Comparison of ENCODE assay signal across 9 cellular contexts in the genomic region with DNA sequence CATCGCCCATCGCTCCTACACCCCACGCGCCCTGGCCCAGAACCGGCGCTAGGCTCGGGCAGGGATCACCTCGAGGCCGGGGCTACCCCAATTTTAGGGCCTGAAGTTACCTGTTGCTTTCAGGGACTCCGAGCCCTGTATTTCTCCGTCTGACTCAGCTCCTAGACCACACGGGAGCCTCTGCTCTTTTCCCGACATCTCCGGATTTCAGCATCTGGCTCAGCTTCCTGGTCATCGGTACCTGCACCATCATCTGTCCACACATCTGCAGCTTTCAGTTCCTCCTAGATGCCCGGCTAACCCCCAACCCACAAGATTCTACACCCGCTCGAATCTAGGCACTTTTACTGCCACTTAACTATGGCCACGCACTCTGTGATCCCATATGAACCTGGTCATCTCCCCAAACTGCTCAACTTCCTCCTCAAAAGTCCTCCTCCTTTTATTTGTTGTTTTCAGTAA. TPM values are rescaled to one million over a fixed set of nuclear protein-coding genes. Genes with fewer than 3 reads are reported as not detected.
DNase-seq lines count a peak whose midpoint lies in the region; ATAC-seq and TF ChIP-seq lines count a peak whose summit lies in the region.
"Had no signal": no experiment of that assay in that cellular context is flagged by ENCODE, and none has a peak within 500 bp of the region (broad histone marks: within the 10 kb centered on the region; RNA-seq: fewer than 3 reads in every experiment).

No MANE protein-coding gene starts in this region.

- H3K27me3 ChIP-seq in kidney epithelial cell (ENCODE audit: control insufficient read depth, insufficient read depth, low read length), result peaks cover 5% of the 10 kb centered on the region

- CTCF ChIA-PET in AG04449 (lab: Yijun Ruan, JAX), result interaction anchor here (0.7 to 4.5 kb wide), 34 partner anchors 9 to 429 kb away, joined by 3 to 38 read pairs (median 5); partner anchors contain the start of genes HMSD and SERPINB12

- POLR2A ChIA-PET in AG04449 (lab: Yijun Ruan, JAX), result interaction anchor here (0.9 kb wide), 1 partner anchor 13 kb away, joined by 3 read pairs; no protein-coding TSS in a partner anchor

- TF ChIP-seq CTCF in AG04449 (IDR thresholded peaks at IDR 0.05; ENCODE audit: insufficient read depth, low read length, missing control alignments) (no peak), kidney epithelial cell (IDR thresholded peaks at IDR 0.05; ENCODE audit: insufficient read depth, low read length, poor library complexity, severe bottlenecking) (no peak)

- H3K36me3 ChIP-seq in kidney epithelial cell (ENCODE audit: control insufficient read depth, insufficient read depth, low read length), result no peaks in the 10 kb centered on the region

- DNase-seq in AG04449 (ENCODE audit: low read depth, low spot score) (no peak), MV-4-11 (lab: John Stamatoyannopoulos, UW) (peak; percentile 60), kidney epithelial cell (ENCODE audit: low read depth) (no peak), midbrain (lab: John Stamatoyannopoulos, UW) (no peak), SHP77 treated with DMSO at 0.1 percent for 48 hours (lab: John Stamatoyannopoulos, UW) (no peak), NCI-H446 treated with DMSO at 0.1 percent for 48 hours (lab: John Stamatoyannopoulos, UW) (no peak)
- DNase-seq in activated CD4-positive, alpha-beta T cell treated with anti-CD3 and anti-CD28 coated beads for 48 hours, result no peak

- ATAC-seq in GM21529 (IDR thresholded peaks at IDR 0.05; ENCODE audit: unreplicated experiment), result peak; percentile 47

- H3K4me3 ChIP-seq in AG04449 (ENCODE audit: low read depth, low read length) (peak overlapping the region; percentile 70), kidney epithelial cell (ENCODE audit: low read depth, low read length) (peak overlapping the region; percentile 57)

RNA-seq across cellular contexts. Expression of gene HMSD, which starts 12.1 kb away (rescaled TPM):
- total RNA-seq in kidney epithelial cell, result not detected in 2 replicates

RNA-seq across cellular contexts. Expression of gene SERPINB10, which starts 29.2 kb away (rescaled TPM):
- total RNA-seq in kidney epithelial cell, result not detected in 2 replicates
- total RNA-seq: temporal lobe had no signal

RNA-seq across cellular contexts. Expression of gene SERPINB8, which starts 32.9 kb away (rescaled TPM):
- total RNA-seq in kidney epithelial cell, result 22.5 and 23.6 TPM in 2 replicates

RNA-seq across cellular contexts. Expression of gene SERPINB2, which starts 49.5 kb away (rescaled TPM):
- 3.3 and 4.1 TPM in 2 replicates for total RNA-seq in kidney epithelial cell
